ENCODE assay signal across 12 cellular contexts in the genomic region with DNA sequence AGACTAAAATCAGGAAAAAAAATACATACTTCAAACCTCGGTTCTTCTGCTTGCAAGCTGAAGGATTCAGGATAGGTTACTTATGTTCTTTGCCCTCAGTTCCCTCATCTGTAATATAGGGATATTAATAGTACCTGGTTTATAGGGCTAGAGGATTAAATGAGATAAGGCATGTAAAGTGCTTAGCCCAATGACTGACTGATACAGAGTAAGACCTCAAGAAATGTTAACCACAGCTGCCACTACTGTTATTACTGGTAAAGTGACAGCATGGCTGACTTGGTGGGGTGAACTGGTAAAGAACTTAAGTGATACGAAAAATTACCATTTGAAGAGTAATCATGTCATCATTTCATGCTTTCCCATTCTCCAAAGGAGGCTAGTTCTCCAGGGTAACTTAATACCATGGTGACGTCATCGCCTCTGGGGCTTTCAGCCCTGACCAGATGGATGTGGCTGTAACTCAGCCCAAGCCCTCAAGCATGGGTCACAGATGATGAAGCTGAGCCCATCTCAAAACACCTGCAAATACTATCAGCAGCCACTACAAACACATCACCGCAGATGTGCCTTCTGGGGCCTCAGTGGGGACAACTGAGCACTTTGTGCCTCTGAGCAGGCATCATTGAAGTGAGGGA. TPM values are rescaled to one million over a fixed set of nuclear protein-coding genes. Genes with fewer than 3 reads are reported as not detected.
DNase-seq lines count a peak whose midpoint lies in the region; ATAC-seq and TF ChIP-seq lines count a peak whose summit lies in the region.
"Had no signal": no experiment of that assay in that cellular context is flagged by ENCODE, and none has a peak within 500 bp of the region (broad histone marks: within the 10 kb centered on the region; RNA-seq: fewer than 3 reads in every experiment).

No MANE protein-coding gene starts in this region.

- CTCF ChIA-PET in activated CD8-positive, alpha-beta T cell treated with anti-CD3 and anti-CD28 coated beads for 36 hours (lab: Charles Lee) = no interaction called here
- CTCF ChIA-PET in activated CD8-positive, alpha-beta T cell treated with anti-CD3 and anti-CD28 coated beads, Interleukin-2, amount 10 ng/mL, durations not matched to agents 7 days and 5 days (lab: Charles Lee) = no interaction called here

- H3K4me1 Mint-ChIP-seq in activated CD8-positive, alpha-beta T cell treated with anti-CD3 and anti-CD28 coated beads for 36 hours (ENCODE audit: low read depth) = peaks cover 4% of the 10 kb centered on the region
- peaks cover 3% of the 10 kb centered on the region for H3K4me1 Mint-ChIP-seq in activated CD8-positive, alpha-beta T cell treated with anti-CD3 and anti-CD28 coated beads, Interleukin-2, amount 10 ng/mL, durations not matched to agents 7 days and 5 days (ENCODE audit: low read depth)

- no peak overlapping the region for H3K4me3 ChIP-seq in osteoblast (ENCODE audit: insufficient read depth, low read length)
- no peak overlapping the region for H3K4me3 ChIP-seq in gastroesophageal sphincter
- H3K4me3 ChIP-seq in aorta (ENCODE audit: low read length in 2 of 2) = no peak overlapping the region

- no peaks in the 10 kb centered on the region for H3K27me3 ChIP-seq in osteoblast (ENCODE audit: insufficient read depth, low read length)
- H3K27me3 ChIP-seq in gastroesophageal sphincter = no peaks in the 10 kb centered on the region
- no peaks in the 10 kb centered on the region for H3K27me3 ChIP-seq in aorta (ENCODE audit: control insufficient read depth in 1 of 2, insufficient read depth in 2 of 2, low read length in 1 of 2)

- no peak for TF ChIP-seq CTCF in activated CD8-positive, alpha-beta T cell treated with anti-CD3 and anti-CD28 coated beads for 36 hours (IDR thresholded peaks at IDR 0.05)
- TF ChIP-seq CTCF in osteoblast (IDR thresholded peaks at IDR 0.05; ENCODE audit: extremely low read depth, low read depth, low read length) (no peak), gastroesophageal sphincter (IDR thresholded peaks at IDR 0.05) (no peak)

- H3K27ac ChIP-seq in osteoblast (ENCODE audit: low read depth, low read length) = no peak overlapping the region
- H3K27ac ChIP-seq in gastroesophageal sphincter = no peak overlapping the region
- H3K27ac ChIP-seq in aorta (ENCODE audit: low read depth in 1 of 2, low read length in 2 of 2) = no peak overlapping the region

- no peak for DNase-seq in activated CD8-positive, alpha-beta T cell treated with anti-CD3 and anti-CD28 coated beads for 36 hours
- no peak for DNase-seq in activated CD8-positive, alpha-beta T cell treated with anti-CD3 and anti-CD28 coated beads, Interleukin-2, amount 10 ng/mL, durations not matched to agents 7 days and 5 days
- DNase-seq in NCI-H187 treated with DMSO at 0.1 percent for 48 hours (lab: John Stamatoyannopoulos, UW) (peak; percentile 61), astrocyte of the hippocampus (ENCODE audit: low read depth, low spot score) (peak; percentile 54), osteoblast (ENCODE audit: insufficient read length, low spot score, missing footprints) (peak; percentile 63), posterior cingulate gyrus (no peak), aorta (no peak)
- DNase-seq: NCI-H1105 had no signal

- ATAC-seq in activated CD8-positive, alpha-beta T cell treated with anti-CD3 and anti-CD28 coated beads for 36 hours = peak; percentile 34
- ATAC-seq in activated CD8-positive, alpha-beta T cell treated with anti-CD3 and anti-CD28 coated beads, Interleukin-2, amount 10 ng/mL, durations not matched to agents 7 days and 5 days = no peak
- ATAC-seq in gastroesophageal sphincter = no peak
- no peak for ATAC-seq in aorta (ENCODE audit: low FRiP score)
- ATAC-seq: esophagus mucosa had no signal

- H3K36me3 ChIP-seq in osteoblast (ENCODE audit: insufficient read depth, low read length) (no peaks in the 10 kb centered on the region), gastroesophageal sphincter (peaks cover 0 to 7% of the 10 kb centered on the region in 2 donors), aorta (ENCODE audit: control insufficient read depth in 1 of 2, insufficient read depth in 2 of 2, low read length in 1 of 2) (no peaks in the 10 kb centered on the region)

- WGBS in gastroesophageal sphincter (ENCODE audit: low coverage in 1 of 2), 2 donors = 45 to 100% methylated on average over 2 of the region's 5 CpGs
- WGBS in aorta, 2 donors = 58 to 69% methylated on average over 5 of the region's 5 CpGs

- H2AFZ ChIP-seq in osteoblast (ENCODE audit: low read length) = no peak overlapping the region

- H3K36me3 Mint-ChIP-seq in activated CD8-positive, alpha-beta T cell treated with anti-CD3 and anti-CD28 coated beads for 36 hours (ENCODE audit: low read depth) = no peaks in the 10 kb centered on the region
- no peaks in the 10 kb centered on the region for H3K36me3 Mint-ChIP-seq in activated CD8-positive, alpha-beta T cell treated with anti-CD3 and anti-CD28 coated beads, Interleukin-2, amount 10 ng/mL, durations not matched to agents 7 days and 5 days (ENCODE audit: low read depth)
- H3K36me3 Mint-ChIP-seq: activated naive CD4-positive, alpha-beta T cell treated with anti-CD3 and anti-CD28 coated beads, Interleukin-2, amount 50 U/mL, for 24 hours had no signal

- peaks cover 2% of the 10 kb centered on the region for H3K27me3 Mint-ChIP-seq in activated CD8-positive, alpha-beta T cell treated with anti-CD3 and anti-CD28 coated beads for 36 hours
- no peaks in the 10 kb centered on the region for H3K27me3 Mint-ChIP-seq in activated CD8-positive, alpha-beta T cell treated with anti-CD3 and anti-CD28 coated beads, Interleukin-2, amount 10 ng/mL, durations not matched to agents 7 days and 5 days (ENCODE audit: low read depth)
- H3K27me3 Mint-ChIP-seq: activated naive CD4-positive, alpha-beta T cell treated with anti-CD3 and anti-CD28 coated beads, Interleukin-2, amount 50 U/mL, for 24 hours had no signal

- H3K79me2 ChIP-seq in osteoblast (ENCODE audit: insufficient read depth, low read length) = no peaks in the 10 kb centered on the region

- H3K4me1 ChIP-seq in osteoblast (ENCODE audit: insufficient read depth, low read length) (peaks cover 5% of the 10 kb centered on the region), gastroesophageal sphincter (peaks cover 0 to 7% (median 0%) of the 10 kb centered on the region in 3 donors), aorta (ENCODE audit: control insufficient read depth in 1 of 2, insufficient read depth in 2 of 2, low read length in 2 of 2) (no peaks in the 10 kb centered on the region)

- intact Hi-C loops in activated CD8-positive, alpha-beta T cell treated with anti-CD3 and anti-CD28 coated beads for 36 hours (cut with micrococcal nuclease) = loop anchor here (5.0 to 10.0 kb wide), 2 partner anchors 316 to 448 kb away; partner anchors contain the start of gene NHS
- intact Hi-C loops in posterior cingulate gyrus (cut with DNase I) (loop anchor here (5.0 kb wide), 1 partner anchor 866 kb away; no protein-coding TSS in a partner anchor), aorta (cut with DNase I) (loop anchor here in 1 of 2 donors (5.0 kb wide), 1 partner anchor 101 kb away; no protein-coding TSS in a partner anchor)

- TF ChIP-seq POLR2A in gastroesophageal sphincter (IDR thresholded peaks at IDR 0.05) = no peak

- no peak overlapping the region for H3K4me3 Mint-ChIP-seq in activated CD8-positive, alpha-beta T cell treated with anti-CD3 and anti-CD28 coated beads for 36 hours
- H3K4me3 Mint-ChIP-seq in activated CD8-positive, alpha-beta T cell treated with anti-CD3 and anti-CD28 coated beads, Interleukin-2, amount 10 ng/mL, durations not matched to agents 7 days and 5 days = no peak overlapping the region
- H3K4me3 Mint-ChIP-seq: activated naive CD4-positive, alpha-beta T cell treated with anti-CD3 and anti-CD28 coated beads, Interleukin-2, amount 50 U/mL, for 24 hours; B cell had no signal

- no peak overlapping the region for H3K4me2 ChIP-seq in osteoblast (ENCODE audit: insufficient read depth, low read length)

- no peaks in the 10 kb centered on the region for H3K9me3 ChIP-seq in osteoblast (ENCODE audit: low read depth, low read length)
- no peaks in the 10 kb centered on the region for H3K9me3 ChIP-seq in gastroesophageal sphincter
- H3K9me3 ChIP-seq in aorta (ENCODE audit: control insufficient read depth, low read length) = no peaks in the 10 kb centered on the region

- POLR2A ChIA-PET in activated CD8-positive, alpha-beta T cell treated with anti-CD3 and anti-CD28 coated beads for 36 hours (lab: Charles Lee) = no interaction called here
- POLR2A ChIA-PET in activated CD8-positive, alpha-beta T cell treated with anti-CD3 and anti-CD28 coated beads, Interleukin-2, amount 10 ng/mL, durations not matched to agents 7 days and 5 days (lab: Charles Lee) = no interaction called here

- no peak overlapping the region for H3K27ac Mint-ChIP-seq in activated CD8-positive, alpha-beta T cell treated with anti-CD3 and anti-CD28 coated beads for 36 hours
- no peak overlapping the region for H3K27ac Mint-ChIP-seq in activated CD8-positive, alpha-beta T cell treated with anti-CD3 and anti-CD28 coated beads, Interleukin-2, amount 10 ng/mL, durations not matched to agents 7 days and 5 days
- H3K27ac Mint-ChIP-seq: activated naive CD4-positive, alpha-beta T cell treated with anti-CD3 and anti-CD28 coated beads, Interleukin-2, amount 50 U/mL, for 24 hours; B cell had no signal

- no peaks in the 10 kb centered on the region for H4K20me1 ChIP-seq in osteoblast (ENCODE audit: insufficient read depth, low read length)

- TF ChIP-seq EP300 in gastroesophageal sphincter (IDR thresholded peaks at IDR 0.05) = no peak

- H3K9me3 Mint-ChIP-seq in activated CD8-positive, alpha-beta T cell treated with anti-CD3 and anti-CD28 coated beads for 36 hours = no peaks in the 10 kb centered on the region
- H3K9me3 Mint-ChIP-seq in activated CD8-positive, alpha-beta T cell treated with anti-CD3 and anti-CD28 coated beads, Interleukin-2, amount 10 ng/mL, durations not matched to agents 7 days and 5 days (ENCODE audit: insufficient read depth) = no peaks in the 10 kb centered on the region
- H3K9me3 Mint-ChIP-seq: activated naive CD4-positive, alpha-beta T cell treated with anti-CD3 and anti-CD28 coated beads, Interleukin-2, amount 50 U/mL, for 24 hours had no signal

RNA-seq across cellular contexts. Expression of gene SCML1, which starts 44.5 kb away (rescaled TPM):
- total RNA-seq in activated CD8-positive, alpha-beta T cell treated with anti-CD3 and anti-CD28 coated beads for 36 hours = 1 to 10 TPM; 4.1 to 4.6 TPM
- total RNA-seq in activated CD8-positive, alpha-beta T cell treated with anti-CD3 and anti-CD28 coated beads, Interleukin-2, amount 10 ng/mL, durations not matched to agents 7 days and 5 days = 1 to 10 TPM; 5.7 to 6.1 TPM
- total RNA-seq in osteoblast (12.3 and 12.7 TPM in 2 replicates), gastroesophageal sphincter (10 to 100 TPM in 2 of 4 donors, 1 to 10 TPM in 2; 3.4 to 12.4 (median 7.8) TPM), aorta (10 to 100 TPM; 13.0 to 16.0 TPM)
- 10 to 100 TPM in 1 of 2 donors, 1 to 10 TPM in 1; 5.3 to 14.1 TPM for polyA plus RNA-seq in aorta

Comparison
In these comparisons a context has a peak if more than half of its experiments do, and no peak if none do; other contexts are left out.
1. DNase-seq: peak in NCI-H187 treated with DMSO at 0.1 percent for 48 hours (single experiment), astrocyte of the hippocampus (single experiment) and osteoblast (single experiment); none in activated CD8-positive, alpha-beta T cell treated with anti-CD3 and anti-CD28 coated beads for 36 hours (single experiment), activated CD8-positive, alpha-beta T cell treated with anti-CD3 and anti-CD28 coated beads, Interleukin-2, amount 10 ng/mL, durations not matched to agents 7 days and 5 days (single experiment), posterior cingulate gyrus (0 of 10) and aorta (0 of 2).